Comparison of ENCODE assay signal across 8 cellular contexts in the genomic region with DNA sequence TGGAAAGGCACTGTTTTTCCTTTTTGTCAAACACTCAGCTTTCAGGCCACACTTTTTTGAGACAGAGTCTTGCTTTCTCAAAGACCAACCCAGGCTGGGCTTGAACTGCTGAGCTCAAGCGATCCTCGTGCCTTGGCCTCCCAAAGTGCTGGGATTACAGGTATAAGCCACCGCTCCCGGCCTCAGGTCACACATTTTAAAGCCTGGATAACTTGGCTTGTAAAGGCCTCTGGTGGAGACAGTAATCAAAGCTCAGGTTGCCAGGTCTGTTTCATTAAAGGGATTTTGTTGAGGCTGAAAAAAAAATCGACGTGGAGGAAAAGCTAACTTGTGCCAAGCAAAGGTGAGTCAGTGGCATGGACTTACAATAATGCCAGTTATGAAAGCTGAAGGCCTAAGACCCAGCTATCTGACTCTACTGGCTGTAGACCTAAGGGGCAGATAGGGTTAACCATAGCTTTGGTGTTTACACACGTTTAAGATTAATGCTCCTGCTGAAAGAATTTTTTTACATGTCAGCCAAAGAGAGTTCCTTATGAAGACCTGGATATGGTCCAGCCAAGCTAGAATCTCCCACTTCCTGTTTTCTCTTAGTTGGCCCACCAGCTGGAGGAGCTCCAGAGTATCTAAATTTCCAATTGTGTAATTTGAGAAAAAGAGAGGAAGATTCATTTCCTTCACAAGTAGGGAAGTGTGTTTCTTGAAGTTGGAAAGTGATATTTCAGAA. TPM values are rescaled to one million over a fixed set of nuclear protein-coding genes. Genes with fewer than 3 reads are reported as not detected.
DNase-seq lines count a peak whose midpoint lies in the region; ATAC-seq and TF ChIP-seq lines count a peak whose summit lies in the region.

No MANE protein-coding gene starts in this region.

- H3K9me1 ChIP-seq in IMR-90 (ENCODE audit: insufficient read depth, low read length), result no peaks in the 10 kb centered on the region

- peak overlapping the region; percentile 68 to 88 for H3K4me3 ChIP-seq in DND-41 (ENCODE audit: low read depth in 1 of 2, low read length in 2 of 2)
- peak overlapping the region; percentile 75 for H3K4me3 ChIP-seq in IMR-90 (ENCODE audit: insufficient read depth, low read depth, low read length)
- H3K4me3 ChIP-seq in SJCRH30, result peak overlapping the region; percentile 66
- peak overlapping the region; percentile 62 to 88 for H3K4me3 ChIP-seq in mesenchymal stem cell (ENCODE audit: insufficient read depth in 1 of 2, low read depth in 1 of 2, low read length in 2 of 2)

- in situ Hi-C loops in IMR-90 (cut with MboI; ENCODE audit: low sequenced_read_pairs), result loop anchor here (5.0 kb wide), 1 partner anchor 145 kb away; a partner anchor contains a TSS

- H4K8ac ChIP-seq in IMR-90 (ENCODE audit: low read depth in 2 of 2, low read length in 2 of 2) (peak overlapping the region; percentile 71 to 84), mesenchymal stem cell (ENCODE audit: low read length) (peak overlapping the region; percentile 63)

- peaks cover 4% of the 10 kb centered on the region; the same call in 1 of the 2 replicates for H3K36me3 Mint-ChIP-seq in WTC11

- no peaks in the 10 kb centered on the region for H3K27me3 Mint-ChIP-seq in WTC11 (ENCODE audit: low read depth)

- H3K23ac ChIP-seq in IMR-90 (ENCODE audit: low read depth, low read length) (peak overlapping the region; percentile 99), mesenchymal stem cell (ENCODE audit: low read length in 2 of 2) (no peak overlapping the region)

- H3K4me1 Mint-ChIP-seq in WTC11, result no peaks in the 10 kb centered on the region; the same call in none of the 2 replicates

- H2BK120ac ChIP-seq in IMR-90 (ENCODE audit: low read depth, low read length) (peak overlapping the region; percentile 86), mesenchymal stem cell (ENCODE audit: low read depth, low read length) (no peak overlapping the region)

- peaks cover 63% of the 10 kb centered on the region for H3K79me2 ChIP-seq in DND-41 (ENCODE audit: insufficient read depth, low read length)

- H3K27ac ChIP-seq in DND-41 (ENCODE audit: low read length) (peak overlapping the region; percentile 97), IMR-90 (ENCODE audit: insufficient read depth, low read length) (peak overlapping the region; percentile 98), SJCRH30 (peak overlapping the region; percentile 69), mesenchymal stem cell (ENCODE audit: low read length, poor library complexity, severe bottlenecking) (peak overlapping the region; percentile 95)

- TSS peak; percentile 84 for BruUV-seq in IMR-90 (replicated peaks; lab: Mats Ljungman, UMichigan)

- H3K4me1 ChIP-seq in DND-41 (ENCODE audit: insufficient read depth, low read length), result peaks cover 42% of the 10 kb centered on the region
- H3K4me1 ChIP-seq in IMR-90 (ENCODE audit: control insufficient read depth, insufficient read depth, low read length), result peaks cover 2% of the 10 kb centered on the region; the same call in 1 of the 2 replicates
- H3K4me1 ChIP-seq in SJCRH30, result peaks cover 6% of the 10 kb centered on the region
- peaks cover 11% of the 10 kb centered on the region for H3K4me1 ChIP-seq in mesenchymal stem cell (ENCODE audit: control insufficient read depth, insufficient read depth, low read depth, low read length)

- peak overlapping the region; percentile 68 for H2BK20ac ChIP-seq in IMR-90 (ENCODE audit: low read depth, low read length)

- H2BK15ac ChIP-seq in IMR-90 (ENCODE audit: low read depth, low read length), result peak overlapping the region; percentile 64
- H2BK15ac ChIP-seq in mesenchymal stem cell (ENCODE audit: low read depth, poor library complexity, severe bottlenecking), result peak overlapping the region; percentile 60

- H3K9me3 ChIP-seq in DND-41 (ENCODE audit: insufficient read depth, low read length, severe bottlenecking) (no peaks in the 10 kb centered on the region), IMR-90 (ENCODE audit: control insufficient read depth, insufficient read depth, low read length) (no peaks in the 10 kb centered on the region), SJCRH30 (replicated peaks) (no peaks in the 10 kb centered on the region), mesenchymal stem cell (ENCODE audit: control insufficient read depth, low read length) (no peaks in the 10 kb centered on the region)

- CTCF ChIA-PET in IMR-90 (lab: Yijun Ruan, JAX) (interaction anchor here (2.3 kb wide), 1 partner anchor 148 kb away, joined by 15 read pairs; no protein-coding TSS in a partner anchor), WTC11 (lab: Charles Lee) (interaction anchor here (1.0 to 1.9 kb wide), 8 partner anchors 28 to 208 kb away, joined by 3 to 8 read pairs (median 5); a partner anchor contains a TSS)

- no peak for TF ChIP-seq RAD21 in IMR-90 (IDR thresholded peaks at IDR 0.05; ENCODE audit: low read length)

- H3K9ac ChIP-seq in DND-41 (ENCODE audit: low read depth, low read length) (peak overlapping the region; percentile 86), IMR-90 (ENCODE audit: low read depth, low read length) (peak overlapping the region; percentile 94), mesenchymal stem cell (ENCODE audit: low read length) (peak overlapping the region; percentile 99)

- peak overlapping the region; percentile 97 for H2BK5ac ChIP-seq in IMR-90 (ENCODE audit: low read depth, low read length, poor library complexity, severe bottlenecking)
- H2BK5ac ChIP-seq in mesenchymal stem cell (ENCODE audit: low read depth, low read length, poor library complexity, severe bottlenecking), result peak overlapping the region; percentile 61

- H3K79me1 ChIP-seq in IMR-90 (ENCODE audit: low read depth in 1 of 2, low read length in 2 of 2), result peaks cover 3 to 62% of the 10 kb centered on the region in 2 experiments; a peak in 3 of 4 replicates
- peaks cover 10% of the 10 kb centered on the region for H3K79me1 ChIP-seq in mesenchymal stem cell (replicated peaks; ENCODE audit: low read length, poor library complexity, severe bottlenecking)

- DNase-seq in DND-41 (peak; percentile 9), IMR-90 (peak; percentile 95), SJCRH30 (peak; percentile 46 to 71), dermis microvascular lymphatic vessel endothelial cell (ENCODE audit: low read depth in 2 of 2) (peak; percentile 56 to 91), mesenchymal stem cell (peak; percentile 90), ureter (ENCODE audit: low spot score) (peak; percentile 59), WTC11 (ENCODE audit: low spot score) (no peak)

- peaks cover 12% of the 10 kb centered on the region for H3K36me3 ChIP-seq in DND-41 (ENCODE audit: insufficient read depth, low read length)
- peaks cover 7% of the 10 kb centered on the region for H3K36me3 ChIP-seq in IMR-90 (ENCODE audit: control insufficient read depth, insufficient read depth, low read length)
- H3K36me3 ChIP-seq in SJCRH30, result peaks cover 6% of the 10 kb centered on the region; the same call in 1 of the 2 replicates
- peaks cover 4 to 21% of the 10 kb centered on the region in 2 experiments for H3K36me3 ChIP-seq in mesenchymal stem cell (ENCODE audit: control insufficient read depth in 1 of 2, insufficient read depth in 2 of 2, low read depth in 1 of 2, low read length in 2 of 2)

- POLR2A ChIA-PET in IMR-90 (lab: Charles Lee; ENCODE audit: unreplicated experiment), result interaction anchor here (0.6 to 2.0 kb wide), 6 partner anchors 144 to 196 kb away, joined by 3 to 12 read pairs (median 8); a partner anchor contains a TSS
- POLR2A ChIA-PET in WTC11 (lab: Charles Lee), result interaction anchor here (0.6 to 1.4 kb wide), 4 partner anchors 47 to 1035 kb away, joined by 3 to 8 read pairs (median 4); a partner anchor contains a TSS

- H4K20me1 ChIP-seq in DND-41 (ENCODE audit: insufficient read depth, low read length) (no peaks in the 10 kb centered on the region), IMR-90 (ENCODE audit: insufficient read depth, low read length) (peaks cover 9% of the 10 kb centered on the region; the same call in 1 of the 2 replicates)

- peak overlapping the region; percentile 95 for H3K4me2 ChIP-seq in DND-41 (ENCODE audit: insufficient read depth, low read length)
- H3K4me2 ChIP-seq in IMR-90 (ENCODE audit: low read depth, low read length), result peak overlapping the region; percentile 86
- H3K4me2 ChIP-seq in mesenchymal stem cell (ENCODE audit: low read length, poor library complexity, severe bottlenecking), result peak overlapping the region; percentile 82

- H3K27me3 ChIP-seq in DND-41 (ENCODE audit: insufficient read depth, low read length, poor library complexity) (no peaks in the 10 kb centered on the region), IMR-90 (ENCODE audit: control insufficient read depth, insufficient read depth, low read length) (no peaks in the 10 kb centered on the region), SJCRH30 (no peaks in the 10 kb centered on the region), mesenchymal stem cell (ENCODE audit: control insufficient read depth in 1 of 2, insufficient read depth in 1 of 2, low read length in 2 of 2) (no peaks in the 10 kb centered on the region)

- H3K14ac ChIP-seq in IMR-90 (replicated peaks; ENCODE audit: low read depth, low read length) (peak overlapping the region; percentile 91), mesenchymal stem cell (ENCODE audit: low read length in 2 of 2) (no peak overlapping the region)

- peak overlapping the region; percentile 69 for H4K5ac ChIP-seq in IMR-90 (ENCODE audit: low read depth, low read length)

- H3K56ac ChIP-seq in IMR-90 (ENCODE audit: extremely low read depth, insufficient read depth, low read length), result peak overlapping the region; percentile 95

- no peak overlapping the region for H3K4me3 Mint-ChIP-seq in WTC11

- peak overlapping the region; percentile 95 for H2AK9ac ChIP-seq in IMR-90 (replicated peaks; ENCODE audit: low read depth, low read length, poor library complexity)

- TF ChIP-seq CTCF in DND-41 (IDR thresholded peaks at IDR 0.05; ENCODE audit: borderline replicate concordance, extremely low read depth, low read length, poor library complexity, severe bottlenecking) (peak; percentile 41), IMR-90 (conservative IDR thresholded peaks at IDR 0.05; ENCODE audit: low read depth, low read length) (peak; percentile 37), WTC11 (IDR thresholded peaks at IDR 0.05) (no peak)

- ATAC-seq in DND-41 (ENCODE audit: insufficient read depth, low read depth) (no peak), IMR-90 (ENCODE audit: low read depth) (peak; percentile 19), WTC11 (no peak), HG03175 (IDR thresholded peaks at IDR 0.05; ENCODE audit: unreplicated experiment) (no peak)

- H2AK5ac ChIP-seq in IMR-90 (ENCODE audit: low read depth, low read length) (peak overlapping the region; percentile 89), mesenchymal stem cell (ENCODE audit: low read length, severe bottlenecking) (peak overlapping the region; percentile 90)

- H2BK12ac ChIP-seq in mesenchymal stem cell (ENCODE audit: low read length in 2 of 2), result peak overlapping the region; percentile 50 to 72

- intact Hi-C loops in IMR-90 (cut with micrococcal nuclease), result loop anchor here (1.0 to 5.0 kb wide), 2 partner anchors 45 to 148 kb away; a partner anchor contains a TSS

- H2AFZ ChIP-seq in DND-41 (ENCODE audit: low read depth, low read length) (peak overlapping the region; percentile 86), IMR-90 (replicated peaks; ENCODE audit: low read length, poor library complexity) (peak overlapping the region; percentile 21), mesenchymal stem cell (ENCODE audit: low read depth, low read length) (no peak overlapping the region)

- H3K18ac ChIP-seq in IMR-90 (ENCODE audit: low read depth, low read length) (peak overlapping the region; percentile 76), mesenchymal stem cell (ENCODE audit: low read depth in 1 of 2, low read length in 2 of 2) (peak overlapping the region; percentile 66 to 72)

- peak overlapping the region; percentile 93 for H3K4ac ChIP-seq in IMR-90 (ENCODE audit: low read depth, low read length)
- H3K4ac ChIP-seq in mesenchymal stem cell (ENCODE audit: low read depth in 1 of 2, low read length in 2 of 2), result peak overlapping the region; percentile 89 to 92

- dilution Hi-C loops in IMR-90 (cut with HindIII; ENCODE audit: low sequenced_read_pairs, unreplicated experiment), result no loop called here

- H4K91ac ChIP-seq in IMR-90 (ENCODE audit: insufficient read depth, low read depth, low read length) (peak overlapping the region; percentile 94), mesenchymal stem cell (ENCODE audit: low read length) (no peak overlapping the region)

- WGBS in IMR-90 (ENCODE audit: extremely low coverage in 2 of 2, insufficient read length in 1 of 2), 2 experiments, result 42% methylated on average over 2 of the region's 7 CpGs; no CpG with 5 or more reads in 1 of the 2 experiments
- WGBS in mesenchymal stem cell, result 54% methylated on average over 7 of the region's 7 CpGs

- no peak for TF ChIP-seq POLR2A in IMR-90 (IDR thresholded peaks at IDR 0.05; ENCODE audit: low read depth, low read length)

- no peaks in the 10 kb centered on the region for H3K9me3 Mint-ChIP-seq in WTC11

- H3K27ac Mint-ChIP-seq in WTC11, result no peak overlapping the region

RNA-seq across cellular contexts. Expression of a gene that starts 0.9 kb away (rescaled TPM):
- total RNA-seq in IMR-90 (2012; rRNA removed) (105 and 132 TPM in 2 replicates), dermis microvascular lymphatic vessel endothelial cell (72.5 and 93.4 TPM in 2 replicates), ureter (84.7 TPM), WTC11 (2021) (38.4 to 42.8 TPM (median 38.9 TPM) in 3 replicates)
- 47.7 and 52.4 TPM in 2 replicates for polyA plus RNA-seq in IMR-90 (2012; rRNA removed)
- 24.9 and 33.5 TPM in 2 replicates for polyA plus RNA-seq in IMR-90 (2012; cell fraction: cytosol; rRNA removed)
- 9.6 and 31.7 TPM in 2 replicates for polyA plus RNA-seq in IMR-90 (2012; cell fraction: nucleus; rRNA removed; ENCODE audit: low replicate concordance)
- 36.8 and 40.3 TPM in 2 replicates for total RNA-seq in SJCRH30 (2014; rRNA removed; shearing (Covaris generic))
- 33.5 TPM for polyA plus RNA-seq in mesenchymal stem cell (2013, experiment 1 of 2)
- polyA plus RNA-seq in mesenchymal stem cell (2013, experiment 2 of 2), result 33.0 TPM

RNA-seq across cellular contexts. Expression of a gene that starts 39.8 kb away (rescaled TPM):
- total RNA-seq in IMR-90 (2012; rRNA removed) (1.4 and 2.2 TPM in 2 replicates), dermis microvascular lymphatic vessel endothelial cell (1.2 and 1.9 TPM in 2 replicates), ureter (15.5 TPM), WTC11 (2021) (3.8 to 4.4 TPM (median 4.2 TPM) in 3 replicates)
- 7.4 and 7.5 TPM in 2 replicates for polyA plus RNA-seq in IMR-90 (2012; rRNA removed)
- polyA plus RNA-seq in IMR-90 (2012; cell fraction: cytosol; rRNA removed), result 4.9 and 5.4 TPM in 2 replicates
- 14.9 and 16.3 TPM in 2 replicates for polyA plus RNA-seq in IMR-90 (2012; cell fraction: nucleus; rRNA removed; ENCODE audit: low replicate concordance)
- 0.63 and 2.0 TPM in 2 replicates for total RNA-seq in SJCRH30 (2014; rRNA removed; shearing (Covaris generic))
- polyA plus RNA-seq in mesenchymal stem cell (2013, experiment 1 of 2), result 6.8 TPM
- polyA plus RNA-seq in mesenchymal stem cell (2013, experiment 2 of 2), result 6.6 TPM

RNA-seq across cellular contexts. Expression of a gene that starts 46.8 kb away (rescaled TPM):
- total RNA-seq in IMR-90 (2012; rRNA removed) (17.7 and 20.0 TPM in 2 replicates), dermis microvascular lymphatic vessel endothelial cell (7.7 and 15.8 TPM in 2 replicates), ureter (9.7 TPM), WTC11 (2021) (37.8 to 38.4 TPM (median 38.1 TPM) in 3 replicates)
- polyA plus RNA-seq in IMR-90 (2012; rRNA removed), result 8.3 and 9.5 TPM in 2 replicates
- polyA plus RNA-seq in IMR-90 (2012; cell fraction: cytosol; rRNA removed), result 3.0 and 6.3 TPM in 2 replicates
- 4.9 and 7.4 TPM in 2 replicates for polyA plus RNA-seq in IMR-90 (2012; cell fraction: nucleus; rRNA removed; ENCODE audit: low replicate concordance)
- 60.1 and 65.3 TPM in 2 replicates for total RNA-seq in SJCRH30 (2014; rRNA removed; shearing (Covaris generic))
- 2.7 TPM for polyA plus RNA-seq in mesenchymal stem cell (2013, experiment 1 of 2)
- 2.3 TPM for polyA plus RNA-seq in mesenchymal stem cell (2013, experiment 2 of 2)

RNA-seq across cellular contexts. Expression of a gene that starts 56.5 kb away (rescaled TPM):
- not detected in 2 replicates for total RNA-seq in IMR-90 (2012; rRNA removed)
- polyA plus RNA-seq in IMR-90 (2012; rRNA removed), result not detected in 2 replicates
- not detected in 2 replicates for polyA plus RNA-seq in IMR-90 (2012; cell fraction: cytosol; rRNA removed)
- not detected in 2 replicates for polyA plus RNA-seq in IMR-90 (2012; cell fraction: nucleus; rRNA removed; ENCODE audit: low replicate concordance)
- total RNA-seq in SJCRH30 (2014; rRNA removed; shearing (Covaris generic)), result not detected in 2 replicates
- not detected in 2 replicates for total RNA-seq in dermis microvascular lymphatic vessel endothelial cell
- 0.17 TPM for polyA plus RNA-seq in mesenchymal stem cell (2013, experiment 1 of 2)
- not detected for polyA plus RNA-seq in mesenchymal stem cell (2013, experiment 2 of 2)
- total RNA-seq in ureter, result not detected
- total RNA-seq in WTC11 (2021), result not detected in 3 replicates
